Comparison of ENCODE assay signal across 17 cellular contexts in genomic region chr1:234168061-234168724, GRCh38.
DNase-seq lines count a peak whose midpoint lies in the region; ATAC-seq and TF ChIP-seq lines count a peak whose summit lies in the region.
"Had no signal": no experiment of that assay in that cellular context is flagged by ENCODE, and none has a peak within 500 bp of the region (broad histone marks: within the 10 kb centered on the region; RNA-seq: fewer than 3 reads in every experiment).

No MANE protein-coding gene starts in this region.

- H3K27me3 Mint-ChIP-seq in activated CD4-positive, alpha-beta T cell treated with anti-CD3 and anti-CD28 coated beads, Interleukin-2, amount 10 ng/mL, durations not matched to agents 7 days and 5 days, result peaks cover 11% of the 10 kb centered on the region
- H3K27me3 Mint-ChIP-seq in activated CD4-positive, alpha-beta T cell treated with anti-CD3 and anti-CD28 coated beads for 36 hours, result peaks cover 4% of the 10 kb centered on the region
- H3K27me3 Mint-ChIP-seq: CD4-positive, CD25-positive, alpha-beta regulatory T cell had no signal

- no peak overlapping the region for H4K91ac ChIP-seq in neuronal stem cell (ENCODE audit: low read depth, low read length, poor library complexity)

- POLR2A ChIA-PET in activated CD4-positive, alpha-beta T cell treated with anti-CD3 and anti-CD28 coated beads, Interleukin-2, amount 10 ng/mL, durations not matched to agents 7 days and 5 days (lab: Charles Lee), result no interaction called here
- POLR2A ChIA-PET in activated CD4-positive, alpha-beta T cell treated with anti-CD3 and anti-CD28 coated beads for 36 hours (lab: Charles Lee), result no interaction called here

- H3K27ac ChIP-seq in DND-41 (ENCODE audit: low read length) (peak overlapping the region; percentile 99), neuronal stem cell (replicated peaks; ENCODE audit: low read length) (no peak overlapping the region), mesendoderm (ENCODE audit: low read depth, low read length) (no peak overlapping the region)
- H3K27ac ChIP-seq: BLaER1 treated with 17β-estradiol and CSF1 and Interleukin-3, amounts not matched to agents 10 nM and 100 nM; GM23248; HL-60 had no signal

- H3K4me2 ChIP-seq in DND-41 (ENCODE audit: insufficient read depth, low read length), result no peak overlapping the region
- no peak overlapping the region for H3K4me2 ChIP-seq in neuronal stem cell (ENCODE audit: insufficient read depth, low read length, poor library complexity, severe bottlenecking)
- no peak overlapping the region for H3K4me2 ChIP-seq in mesendoderm (ENCODE audit: low read length)

- ATAC-seq in activated CD4-positive, alpha-beta T cell treated with anti-CD3 and anti-CD28 coated beads for 36 hours, result no peak
- ATAC-seq in DND-41 (ENCODE audit: insufficient read depth, low read depth), result no peak
- ATAC-seq: GM12878, HCT116 had no signal

- no peak overlapping the region for H3K4me3 ChIP-seq in DND-41 (ENCODE audit: low read depth in 1 of 2, low read length in 2 of 2)
- H3K4me3 ChIP-seq in neuronal stem cell (ENCODE audit: low read length in 2 of 2), result no peak overlapping the region
- no peak overlapping the region for H3K4me3 ChIP-seq in mesendoderm (ENCODE audit: low read length)
- H3K4me3 ChIP-seq: BLaER1 treated with 17β-estradiol and CSF1 and Interleukin-3, amounts not matched to agents 10 nM and 100 nM; GM12878; GM23248 had no signal

- no peak overlapping the region for H4K5ac ChIP-seq in mesendoderm (ENCODE audit: low read length)

- H3K36me3 ChIP-seq in DND-41 (ENCODE audit: insufficient read depth, low read length) (no peaks in the 10 kb centered on the region), neuronal stem cell (replicated peaks in 1 of 2; ENCODE audit: control insufficient read depth in 2 of 2, insufficient read depth in 2 of 2, low read length in 2 of 2) (no peaks in the 10 kb centered on the region), mesendoderm (ENCODE audit: control insufficient read depth, insufficient read depth, low read length) (no peaks in the 10 kb centered on the region)
- H3K36me3 ChIP-seq: BLaER1 treated with 17β-estradiol and CSF1 and Interleukin-3, amounts not matched to agents 10 nM and 100 nM had no signal

- H3K14ac ChIP-seq in neuronal stem cell (ENCODE audit: low read length), result no peak overlapping the region

- H3K4ac ChIP-seq in neuronal stem cell (ENCODE audit: low read length), result no peak overlapping the region
- H3K4ac ChIP-seq in mesendoderm (ENCODE audit: low read depth, low read length), result no peak overlapping the region

- H3K79me1 ChIP-seq in neuronal stem cell (ENCODE audit: low read depth, low read length), result no peaks in the 10 kb centered on the region
- no peaks in the 10 kb centered on the region for H3K79me1 ChIP-seq in mesendoderm (ENCODE audit: low read length)

- no peak overlapping the region for H3K56ac ChIP-seq in mesendoderm (ENCODE audit: low read length)

- H2BK5ac ChIP-seq in neuronal stem cell (ENCODE audit: low read length) (no peak overlapping the region), mesendoderm (ENCODE audit: low read length) (no peak overlapping the region)

- no CpG with 5 or more reads among the region's 7 CpGs for WGBS in neuronal stem cell (ENCODE audit: extremely low coverage in 2 of 2, insufficient read length in 2 of 2, insufficient replicate concordance in 1 of 2), 2 donors
- no CpG with 5 or more reads among the region's 7 CpGs for WGBS in mesendoderm (ENCODE audit: extremely low coverage, insufficient coverage, low lambda C conversion rate)

- H2BK120ac ChIP-seq in neuronal stem cell (ENCODE audit: low read depth, low read length) (no peak overlapping the region), mesendoderm (ENCODE audit: low read depth, low read length) (no peak overlapping the region)

- H3K4me1 ChIP-seq in DND-41 (ENCODE audit: insufficient read depth, low read length) (peaks cover 96% of the 10 kb centered on the region), neuronal stem cell (ENCODE audit: control insufficient read depth in 2 of 2, insufficient read depth in 1 of 2, low read depth in 1 of 2, low read length in 2 of 2) (peaks cover 0 to 3% of the 10 kb centered on the region in 2 donors), mesendoderm (ENCODE audit: control insufficient read depth, low read depth, low read length) (no peaks in the 10 kb centered on the region)

- H3K4me1 Mint-ChIP-seq in activated CD4-positive, alpha-beta T cell treated with anti-CD3 and anti-CD28 coated beads, Interleukin-2, amount 10 ng/mL, durations not matched to agents 7 days and 5 days, result peaks cover 73% of the 10 kb centered on the region
- peaks cover 16% of the 10 kb centered on the region for H3K4me1 Mint-ChIP-seq in activated CD4-positive, alpha-beta T cell treated with anti-CD3 and anti-CD28 coated beads for 36 hours

- no peaks in the 10 kb centered on the region for H4K20me1 ChIP-seq in DND-41 (ENCODE audit: insufficient read depth, low read length)
- H4K20me1 ChIP-seq: BLaER1 treated with 17β-estradiol and CSF1 and Interleukin-3, amounts not matched to agents 10 nM and 100 nM had no signal

- intact Hi-C loops in activated CD4-positive, alpha-beta T cell treated with anti-CD3 and anti-CD28 coated beads for 36 hours (cut with DNase I, micrococcal nuclease), result no loop called here

- H2AFZ ChIP-seq in DND-41 (ENCODE audit: low read depth, low read length) (peak overlapping the region; percentile 29; the same call in 1 of the 2 replicates), neuronal stem cell (ENCODE audit: low read length) (no peak overlapping the region)
- H2AFZ ChIP-seq: GM23248 had no signal

- H3K27me3 ChIP-seq in DND-41 (ENCODE audit: insufficient read depth, low read length, poor library complexity) (no peaks in the 10 kb centered on the region), neuronal stem cell (ENCODE audit: control insufficient read depth in 3 of 3, insufficient read depth in 3 of 3, low read depth in 1 of 3, low read length in 3 of 3) (no peaks in the 10 kb centered on the region), mesendoderm (ENCODE audit: insufficient read depth, low read length, poor library complexity) (no peaks in the 10 kb centered on the region)
- H3K27me3 ChIP-seq: BLaER1 treated with 17β-estradiol and CSF1 and Interleukin-3, amounts not matched to agents 10 nM and 100 nM had no signal

- TF ChIP-seq CTCF in DND-41 (IDR thresholded peaks at IDR 0.05; ENCODE audit: borderline replicate concordance, extremely low read depth, low read length, poor library complexity, severe bottlenecking), result no peak

- peak overlapping the region; percentile 42 for H2AK5ac ChIP-seq in neuronal stem cell (ENCODE audit: low read depth, low read length)
- no peak overlapping the region for H2AK5ac ChIP-seq in mesendoderm (ENCODE audit: low read length)

- peaks cover 2% of the 10 kb centered on the region for H3K9me3 Mint-ChIP-seq in activated CD4-positive, alpha-beta T cell treated with anti-CD3 and anti-CD28 coated beads, Interleukin-2, amount 10 ng/mL, durations not matched to agents 7 days and 5 days
- no peaks in the 10 kb centered on the region for H3K9me3 Mint-ChIP-seq in activated CD4-positive, alpha-beta T cell treated with anti-CD3 and anti-CD28 coated beads for 36 hours (ENCODE audit: low read depth)
- H3K9me3 Mint-ChIP-seq: CD4-positive, CD25-positive, alpha-beta regulatory T cell had no signal

- H4K8ac ChIP-seq in neuronal stem cell (ENCODE audit: low read depth, low read length), result peak overlapping the region; percentile 88
- no peak overlapping the region for H4K8ac ChIP-seq in mesendoderm (ENCODE audit: low read depth, low read length)

- H3K36me3 Mint-ChIP-seq in activated CD4-positive, alpha-beta T cell treated with anti-CD3 and anti-CD28 coated beads, Interleukin-2, amount 10 ng/mL, durations not matched to agents 7 days and 5 days (ENCODE audit: low read depth), result peaks cover 18% of the 10 kb centered on the region
- H3K36me3 Mint-ChIP-seq in activated CD4-positive, alpha-beta T cell treated with anti-CD3 and anti-CD28 coated beads for 36 hours (ENCODE audit: low read depth), result no peaks in the 10 kb centered on the region
- H3K36me3 Mint-ChIP-seq: CD4-positive, CD25-positive, alpha-beta regulatory T cell had no signal

- CTCF ChIA-PET in activated CD4-positive, alpha-beta T cell treated with anti-CD3 and anti-CD28 coated beads, Interleukin-2, amount 10 ng/mL, durations not matched to agents 7 days and 5 days (lab: Charles Lee), result interaction anchor here (1.3 to 1.6 kb wide), 3 partner anchors 11 to 88 kb away, joined by 3 to 8 read pairs (median 3); no protein-coding TSS in a partner anchor
- CTCF ChIA-PET in activated CD4-positive, alpha-beta T cell treated with anti-CD3 and anti-CD28 coated beads for 36 hours (lab: Charles Lee), result no interaction called here

- no peak overlapping the region for H3K23ac ChIP-seq in neuronal stem cell (ENCODE audit: low read depth, low read length, poor library complexity)
- no peak overlapping the region for H3K23ac ChIP-seq in mesendoderm (ENCODE audit: low read length)

- no peak overlapping the region for H2BK12ac ChIP-seq in neuronal stem cell (ENCODE audit: low read length)

- H3K9me3 ChIP-seq in DND-41 (ENCODE audit: insufficient read depth, low read length, severe bottlenecking), result no peaks in the 10 kb centered on the region
- H3K9me3 ChIP-seq in neuronal stem cell (replicated peaks in 1 of 2; ENCODE audit: control insufficient read depth in 2 of 2, insufficient read depth in 1 of 2, low read depth in 1 of 2, low read length in 2 of 2), result no peaks in the 10 kb centered on the region
- H3K9me3 ChIP-seq: BLaER1 treated with 17β-estradiol and CSF1 and Interleukin-3, amounts not matched to agents 10 nM and 100 nM had no signal

- H3K27ac Mint-ChIP-seq in activated CD4-positive, alpha-beta T cell treated with anti-CD3 and anti-CD28 coated beads, Interleukin-2, amount 10 ng/mL, durations not matched to agents 7 days and 5 days, result peak overlapping the region; percentile 57
- H3K27ac Mint-ChIP-seq in activated CD4-positive, alpha-beta T cell treated with anti-CD3 and anti-CD28 coated beads for 36 hours, result no peak overlapping the region

- no peak overlapping the region for H2BK15ac ChIP-seq in neuronal stem cell (ENCODE audit: low read length)
- no peak overlapping the region for H2BK15ac ChIP-seq in mesendoderm (replicated peaks; ENCODE audit: low read depth)

- H3K4me3 Mint-ChIP-seq in activated CD4-positive, alpha-beta T cell treated with anti-CD3 and anti-CD28 coated beads, Interleukin-2, amount 10 ng/mL, durations not matched to agents 7 days and 5 days, result no peak overlapping the region
- no peak overlapping the region for H3K4me3 Mint-ChIP-seq in activated CD4-positive, alpha-beta T cell treated with anti-CD3 and anti-CD28 coated beads for 36 hours
- H3K4me3 Mint-ChIP-seq: CD4-positive, CD25-positive, alpha-beta regulatory T cell had no signal

- H3K18ac ChIP-seq in neuronal stem cell (ENCODE audit: low read length), result no peak overlapping the region
- H3K18ac ChIP-seq in mesendoderm (ENCODE audit: low read length), result no peak overlapping the region

- DNase-seq in activated CD4-positive, alpha-beta T cell treated with anti-CD3 and anti-CD28 coated beads, Interleukin-2, amount 10 ng/mL, durations not matched to agents 7 days and 5 days, result no peak
- no peak for DNase-seq in activated CD4-positive, alpha-beta T cell treated with anti-CD3 and anti-CD28 coated beads for 36 hours
- DNase-seq in DND-41, result no peak
- peak; percentile 48 for DNase-seq in cerebellar cortex (ENCODE audit: low spot score)
- DNase-seq in neuronal stem cell (ENCODE audit: low spot score), result no peak
- DNase-seq in activated T-cell treated with anti-CD3 and anti-CD28 coated beads, Interleukin-2, amount 50 U/mL, for 48 hours, result no peak
- DNase-seq in SK-N-DZ (ENCODE audit: low spot score), result no peak
- no peak for DNase-seq in mesendoderm
- DNase-seq: 8988T; AML-193; CD4-positive, CD25-positive, alpha-beta regulatory T cell; DMS53; GM23248 had no signal

- H3K9ac ChIP-seq in DND-41 (ENCODE audit: low read depth, low read length) (peak overlapping the region; percentile 24; the same call in 1 of the 2 replicates), neuronal stem cell (ENCODE audit: low read depth, low read length, poor library complexity) (no peak overlapping the region), mesendoderm (ENCODE audit: low read length) (no peak overlapping the region)
- H3K9ac ChIP-seq: BLaER1 treated with 17β-estradiol and CSF1 and Interleukin-3, amounts not matched to agents 10 nM and 100 nM; GM23248 had no signal

- H3K79me2 ChIP-seq in DND-41 (ENCODE audit: insufficient read depth, low read length) (no peaks in the 10 kb centered on the region), mesendoderm (ENCODE audit: control insufficient read depth, insufficient read depth, low read length) (no peaks in the 10 kb centered on the region)
